Comparison of ENCODE assay signal across 29 cellular contexts in genomic region chr14:93346926-93347721, GRCh38. TPM values are rescaled to one million over a fixed set of nuclear protein-coding genes. Genes with fewer than 3 reads are reported as not detected.
DNase-seq lines count a peak whose midpoint lies in the region; ATAC-seq, FAIRE-seq and TF ChIP-seq lines count a peak whose summit lies in the region.
"Had no signal": no experiment of that assay in that cellular context is flagged by ENCODE, and none has a peak within 500 bp of the region (broad histone marks: within the 10 kb centered on the region; RNA-seq: fewer than 3 reads in every experiment).

A gene with protein sequence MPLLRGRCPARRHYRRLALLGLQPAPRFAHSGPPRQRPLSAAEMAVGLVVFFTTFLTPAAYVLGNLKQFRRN (plus strand): TSS chr14:93347182. CDS start chr14:93347269, 87 bp downstream.

- H3K56ac ChIP-seq in H1 (replicated peaks; ENCODE audit: insufficient read length, low read depth, low read length) = no peak within 1 kb of the TSS

- intact Hi-C loops in ascending aorta (cut with DNase I) = no loop called here

- H2BK15ac ChIP-seq in H1 (ENCODE audit: low read length) = no peak within 1 kb of the TSS; the same call in none of the 2 replicates

- peaks cover 3% of the 10 kb centered on the region for H3K9me3 ChIP-seq in DOHH2 (ENCODE audit: control insufficient read depth, insufficient read depth, low read length)
- no peaks in the 10 kb centered on the region for H3K9me3 ChIP-seq in HEK293 (ENCODE audit: control insufficient read depth, insufficient read depth, low read depth, low read length)
- peaks cover 7 to 10% of the 10 kb centered on the region in 2 experiments for H3K9me3 ChIP-seq in H1 (ENCODE audit: insufficient read depth in 2 of 2, low read depth in 1 of 2, low read length in 1 of 2)
- H3K9me3 ChIP-seq in ascending aorta = no peaks in the 10 kb centered on the region

- no peaks in the 10 kb centered on the region for H3F3A ChIP-seq in DOHH2 (ENCODE audit: control insufficient read depth, insufficient read depth)

- H3K23ac ChIP-seq in H1 (ENCODE audit: insufficient read length) = no peak within 1 kb of the TSS

- H3K27me3 Mint-ChIP-seq in stimulated activated naive B cell treated with anti-CD40 and anti-IgM and Interleukin-4, amounts not matched to agents 10 μg/mL and 1 μg/mL and 100 μg/mL, for 72 hours = no peaks in the 10 kb centered on the region
- H3K27me3 Mint-ChIP-seq: activated B cell treated with CpG ODN at 0.5 μM for 24 hours; activated naive CD4-positive, alpha-beta T cell treated with anti-CD3 and anti-CD28 coated beads, Interleukin-2, amount 10 ng/mL, durations not matched to agents 7 days and 5 days; CD4-positive, alpha-beta T cell; type B pancreatic cell had no signal

- no peak within 1 kb of the TSS for H3K4me2 ChIP-seq in DOHH2 (ENCODE audit: low read length)
- H3K4me2 ChIP-seq in H1 (ENCODE audit: insufficient read depth in 1 of 2, low read depth in 2 of 2, low read length in 2 of 2) = no peak within 1 kb of the TSS
- H3K4me2 ChIP-seq: KMS-11 had no signal

- 0 out of 4 replicates have a peak, but pooled peaks of 1 of the 2 experiments have one; percentile 1 for TF ChIP-seq RAD21 in H1 (IDR thresholded peaks at IDR 0.05 in 1 of 2, conservative IDR thresholded peaks at IDR 0.05 in 1 of 2; ENCODE audit: low read depth in 2 of 2, low read length in 2 of 2)

- H3K4me3 ChIP-seq in DOHH2 (ENCODE audit: low read length) (no peak within 1 kb of the TSS), HEK293 (ENCODE audit: low read depth, low read length) (no peak within 1 kb of the TSS), H1 (ENCODE audit: extremely low read depth in 1 of 4, insufficient read depth in 2 of 4, low read depth in 3 of 4, low read length in 4 of 4) (no peak within 1 kb of the TSS), ascending aorta (no peak within 1 kb of the TSS)
- H3K4me3 ChIP-seq: breast epithelium, HAP-1, skin epidermis had no signal

- H3K4ac ChIP-seq in H1 (replicated peaks; ENCODE audit: insufficient read length, low read depth, low read length) = peak within 1 kb of the TSS; percentile 48

- FAIRE-seq in H1 (lab: Jason Lieb, UNC) = no peak
- FAIRE-seq: HTR-8/SVneo had no signal

- no peaks in the 10 kb centered on the region for H3K27me3 ChIP-seq in DOHH2 (ENCODE audit: control insufficient read depth, low read length)
- H3K27me3 ChIP-seq in H1 (replicated peaks in 1 of 4; ENCODE audit: control insufficient read depth in 3 of 4, extremely low read depth in 1 of 4, insufficient read depth in 3 of 4, low read length in 3 of 4) = no peaks in the 10 kb centered on the region
- no peaks in the 10 kb centered on the region for H3K27me3 ChIP-seq in ascending aorta
- H3K27me3 ChIP-seq: breast epithelium had no signal

- peak; percentile 10 for TF ChIP-seq CTCF in DOHH2 (IDR thresholded peaks at IDR 0.05; ENCODE audit: low read depth, low read length, poor library complexity, severe bottlenecking)
- no peak for TF ChIP-seq CTCF in HEK293 (tag by site-specific recombination; IDR thresholded peaks at IDR 0.05)
- peak in 2 of 3 experiments; percentile 16 to 31; a peak in 2 of 4 replicates for TF ChIP-seq CTCF in H1 (IDR thresholded peaks at IDR 0.05; ENCODE audit: control extremely low read depth in 1 of 3, insufficient read depth in 1 of 3, low read depth in 1 of 3, low read length in 3 of 3)
- TF ChIP-seq CTCF in ascending aorta (IDR thresholded peaks at IDR 0.05) = no peak

- no peak within 1 kb of the TSS for H3K14ac ChIP-seq in H1 (ENCODE audit: insufficient read length)

- H3K27ac ChIP-seq in DOHH2 (ENCODE audit: low read depth, low read length) (no peak within 1 kb of the TSS), HEK293 (ENCODE audit: extremely low read depth, low read depth, low read length) (no peak within 1 kb of the TSS), H1 (ENCODE audit: low read depth, low read length) (no peak within 1 kb of the TSS), ascending aorta (no peak within 1 kb of the TSS)
- H3K27ac ChIP-seq: breast epithelium, epithelial cell of prostate, KMS-11, skin epidermis had no signal

- peaks cover 7 to 15% of the 10 kb centered on the region in 2 donors for H3K4me1 Mint-ChIP-seq in stimulated activated naive B cell treated with anti-CD40 and anti-IgM and Interleukin-4, amounts not matched to agents 10 μg/mL and 1 μg/mL and 100 μg/mL, for 72 hours
- H3K4me1 Mint-ChIP-seq: activated naive CD4-positive, alpha-beta T cell treated with anti-CD3 and anti-CD28 coated beads, Interleukin-2, amount 10 ng/mL, durations not matched to agents 7 days and 5 days had no signal

- no peaks in the 10 kb centered on the region for H4K20me1 ChIP-seq in DOHH2 (ENCODE audit: control insufficient read depth, insufficient read depth, low read depth, low read length)
- H4K20me1 ChIP-seq in H1 (replicated peaks in 1 of 2; ENCODE audit: control insufficient read depth in 1 of 2, insufficient read depth in 2 of 2, low read length in 2 of 2) = no peaks in the 10 kb centered on the region

- DNase-seq in H1 (ENCODE audit: low read depth in 1 of 2, low spot score in 2 of 2) = no peak
- DNase-seq in stimulated activated naive B cell treated with anti-CD40 and anti-IgM and Interleukin-4, amounts not matched to agents 10 μg/mL and 1 μg/mL and 100 μg/mL, for 72 hours = no peak
- DNase-seq in ascending aorta (ENCODE audit: low spot score in 2 of 2) = no peak
- no peak for DNase-seq in putamen (ENCODE audit: low spot score)
- DNase-seq: activated B cell treated with CpG ODN at 0.5 μM for 24 hours; activated CD4-positive, alpha-beta T cell treated with anti-CD3 and anti-CD28 coated beads, Interleukin-2, amount 50 U/mL, for 48 hours; activated CD8-positive, alpha-beta memory T cell treated with anti-CD3 and anti-CD28 coated beads, Interleukin-2, amount 50 U/mL, for 4 hours; activated naive CD4-positive, alpha-beta T cell treated with anti-CD3 and anti-CD28 coated beads, Interleukin-2, amount 10 ng/mL, durations not matched to agents 7 days and 5 days; amniotic stem cell; CD4-positive, alpha-beta T cell; islet precursor cell; left ventricle myocardium superior; NCI-H146; NCI-H446; NCI-H774; occipital lobe; T1000 had no signal

- no peak within 1 kb of the TSS for H2AK5ac ChIP-seq in H1 (ENCODE audit: low read depth, low read length)

- 95% methylated on average over 40 of the region's 60 CpGs; no CpG with 5 or more reads in 1 of the 2 experiments for WGBS in H1 (ENCODE audit: extremely low coverage in 1 of 2, insufficient coverage in 1 of 2, insufficient read length in 1 of 2, insufficient replicate concordance in 2 of 2, low coverage in 1 of 2, low lambda C conversion rate in 2 of 2, missing lambda C conversion rate in 1 of 2), 2 experiments

- H4K8ac ChIP-seq in H1 (ENCODE audit: extremely low read depth, insufficient read depth, low read length) = no peak within 1 kb of the TSS

- POLR2A ChIA-PET in HEK293 (lab: Yijun Ruan, JAX) (interaction anchor here (0.6 kb wide), 1 partner anchor 1484 kb away, joined by 5 read pairs; no protein-coding TSS in a partner anchor), H1 (lab: Charles Lee; ENCODE audit: partially characterized antibody) (no interaction called here)

- H3K36me3 ChIP-seq in DOHH2 (ENCODE audit: control insufficient read depth, low read length) (no peaks in the 10 kb centered on the region), HEK293 (ENCODE audit: control insufficient read depth in 2 of 2, insufficient read depth in 1 of 2, low read length in 2 of 2) (no peaks in the 10 kb centered on the region), H1 (ENCODE audit: control insufficient read depth in 2 of 4, insufficient read depth in 4 of 4, low read length in 3 of 4) (peaks cover 0 to 4% (median under 1%) of the 10 kb centered on the region in 4 experiments; a peak in 1 of 8 replicates), ascending aorta (no peaks in the 10 kb centered on the region)
- H3K36me3 ChIP-seq: breast epithelium had no signal

- no peaks in the 10 kb centered on the region for H3K79me1 ChIP-seq in H1 (ENCODE audit: low read depth, low read length)

- peak within 1 kb of the TSS in 1 of 2 donors; percentile 19 for H3K4me3 Mint-ChIP-seq in stimulated activated naive B cell treated with anti-CD40 and anti-IgM and Interleukin-4, amounts not matched to agents 10 μg/mL and 1 μg/mL and 100 μg/mL, for 72 hours
- H3K4me3 Mint-ChIP-seq: activated B cell treated with CpG ODN at 0.5 μM for 24 hours; activated naive CD4-positive, alpha-beta T cell treated with anti-CD3 and anti-CD28 coated beads, Interleukin-2, amount 10 ng/mL, durations not matched to agents 7 days and 5 days; CD4-positive, alpha-beta T cell; type B pancreatic cell had no signal

- no peak within 1 kb of the TSS for H4K91ac ChIP-seq in H1 (replicated peaks; ENCODE audit: insufficient read length, low read length)

- TF ChIP-seq POLR2A in H1 (IDR thresholded peaks at IDR 0.05; ENCODE audit: control extremely low read depth in 1 of 2, low read depth in 2 of 2, low read length in 2 of 2) = no peak

- no peak within 1 kb of the TSS for H2BK120ac ChIP-seq in H1 (replicated peaks; ENCODE audit: low read depth, low read length)

- no peaks in the 10 kb centered on the region for H3K9me2 ChIP-seq in DOHH2 (replicated peaks; ENCODE audit: control insufficient read depth, low read length)

- CTCF ChIA-PET in HEK293 (lab: Yijun Ruan, JAX) (no interaction called here), H1 (lab: Charles Lee; ENCODE audit: partially characterized antibody) (no interaction called here)

- H3K9me3 Mint-ChIP-seq in stimulated activated naive B cell treated with anti-CD40 and anti-IgM and Interleukin-4, amounts not matched to agents 10 μg/mL and 1 μg/mL and 100 μg/mL, for 72 hours = peaks cover 4 to 6% of the 10 kb centered on the region in 2 donors
- H3K9me3 Mint-ChIP-seq: CD4-positive, alpha-beta T cell; type B pancreatic cell had no signal

- no peak for TF ChIP-seq EP300 in H1 (IDR thresholded peaks at IDR 0.05; ENCODE audit: borderline replicate concordance in 1 of 2, low read depth in 2 of 2, low read length in 2 of 2)

- ATAC-seq in stimulated activated naive B cell treated with anti-CD40 and anti-IgM and Interleukin-4, amounts not matched to agents 10 μg/mL and 1 μg/mL and 100 μg/mL, for 72 hours (replicated peaks) = no peak
- no peak for ATAC-seq in GM21737 (IDR thresholded peaks at IDR 0.05; ENCODE audit: unreplicated experiment)
- ATAC-seq: left ventricle myocardium superior had no signal

- H3K18ac ChIP-seq in H1 (ENCODE audit: extremely low read depth, low read length) = no peak within 1 kb of the TSS

- H3K4me1 ChIP-seq in DOHH2 (ENCODE audit: control insufficient read depth, low read length) (peaks cover 6% of the 10 kb centered on the region; the same call in 1 of the 2 replicates), HEK293 (ENCODE audit: control insufficient read depth, insufficient read depth, low read length) (peaks cover 3% of the 10 kb centered on the region; the same call in 1 of the 2 replicates), H1 (replicated peaks in 1 of 4; ENCODE audit: control insufficient read depth in 3 of 4, insufficient read depth in 4 of 4, low read length in 3 of 4) (peaks cover 0 to 10% (median 5%) of the 10 kb centered on the region in 4 experiments; a peak in 4 of 7 replicates), ascending aorta (no peaks in the 10 kb centered on the region)
- H3K4me1 ChIP-seq: breast epithelium had no signal

- H3K79me2 ChIP-seq in DOHH2 (ENCODE audit: control insufficient read depth, low read length) (no peaks in the 10 kb centered on the region), H1 (ENCODE audit: control insufficient read depth in 1 of 2, insufficient read depth in 2 of 2, low read length in 2 of 2) (no peaks in the 10 kb centered on the region)

- no peak within 1 kb of the TSS for H2BK20ac ChIP-seq in H1 (ENCODE audit: low read length)

- H3K27ac Mint-ChIP-seq in stimulated activated naive B cell treated with anti-CD40 and anti-IgM and Interleukin-4, amounts not matched to agents 10 μg/mL and 1 μg/mL and 100 μg/mL, for 72 hours = peak within 1 kb of the TSS; percentile 27
- H3K27ac Mint-ChIP-seq: activated B cell treated with CpG ODN at 0.5 μM for 24 hours; activated naive CD4-positive, alpha-beta T cell treated with anti-CD3 and anti-CD28 coated beads, Interleukin-2, amount 10 ng/mL, durations not matched to agents 7 days and 5 days; CD4-positive, alpha-beta T cell; type B pancreatic cell had no signal

- no peak within 1 kb of the TSS for H4K5ac ChIP-seq in H1 (ENCODE audit: insufficient read length, low read depth, low read length)

- peaks cover 2 to 16% of the 10 kb centered on the region in 2 donors for H3K36me3 Mint-ChIP-seq in stimulated activated naive B cell treated with anti-CD40 and anti-IgM and Interleukin-4, amounts not matched to agents 10 μg/mL and 1 μg/mL and 100 μg/mL, for 72 hours
- H3K36me3 Mint-ChIP-seq: activated naive CD4-positive, alpha-beta T cell treated with anti-CD3 and anti-CD28 coated beads, Interleukin-2, amount 10 ng/mL, durations not matched to agents 7 days and 5 days; type B pancreatic cell had no signal

- no peak within 1 kb of the TSS for H2BK12ac ChIP-seq in H1 (ENCODE audit: low read depth, low read length)

- H3K23me2 ChIP-seq in H1 (ENCODE audit: low read depth, low read length) = no peaks in the 10 kb centered on the region

- no peak within 1 kb of the TSS for H2BK5ac ChIP-seq in H1 (ENCODE audit: low read depth, low read length)

- H3K9ac ChIP-seq in H1 (replicated peaks in 1 of 4; ENCODE audit: extremely low read depth in 1 of 4, low read depth in 3 of 4, low read length in 3 of 4) = no peak within 1 kb of the TSS
- H3K9ac ChIP-seq: KMS-11 had no signal

- no peak within 1 kb of the TSS for H2AFZ ChIP-seq in H1 (ENCODE audit: low read length)

RNA-seq across cellular contexts. Expression of the gene that starts here (rescaled TPM):
- total RNA-seq in H1 (2021; fragmentation: NEBNext Ultra II Directional; extraction: Animal tissue kit (Norgen Biotek cat#: 25700)) = not detected in 2 replicates
- not detected in 2 replicates for polyA plus RNA-seq in H1 (2011; rRNA removed)
- 0.22 TPM for polyA plus RNA-seq in H1 (2011; cell fraction: cytosol; rRNA removed)
- polyA plus RNA-seq in H1 (2011; cell fraction: nucleus; rRNA removed) = not detected
- polyA plus RNA-seq in H1 (2012, experiment 1 of 2) = not detected in 4 replicates
- polyA plus RNA-seq in H1 (2012, experiment 2 of 2) = not detected
- polyA plus RNA-seq in H1 (2013, experiment 1 of 2) = not detected
- polyA plus RNA-seq in H1 (2013, experiment 2 of 2) = 0.28 TPM
- polyA minus RNA-seq in H1 (2011; rRNA and poly(A)+ RNA removed) = not detected in 2 replicates
- polyA minus RNA-seq in H1 (2011; cell fraction: cytosol; rRNA and poly(A)+ RNA removed) = not detected
- not detected for polyA minus RNA-seq in H1 (2011; cell fraction: nucleus; rRNA and poly(A)+ RNA removed)
- not detected for total RNA-seq in ascending aorta
- total RNA-seq: activated B cell treated with CpG ODN at 0.5 μM for 24 hours; breast epithelium; CD4-positive, alpha-beta T cell; occipital lobe; OCI-LY7; pulmonary artery endothelial cell had no signal

Comparison
In these comparisons a context has a peak if more than half of its experiments do, and no peak if none do; other contexts are left out.
1. CTCF ChIP-seq: peak in DOHH2 (single experiment) and H1 (2 of 3); none in HEK293 (single experiment) and ascending aorta (0 of 3).